ENCODE assay signal across 13 cellular contexts in the genomic region with DNA sequence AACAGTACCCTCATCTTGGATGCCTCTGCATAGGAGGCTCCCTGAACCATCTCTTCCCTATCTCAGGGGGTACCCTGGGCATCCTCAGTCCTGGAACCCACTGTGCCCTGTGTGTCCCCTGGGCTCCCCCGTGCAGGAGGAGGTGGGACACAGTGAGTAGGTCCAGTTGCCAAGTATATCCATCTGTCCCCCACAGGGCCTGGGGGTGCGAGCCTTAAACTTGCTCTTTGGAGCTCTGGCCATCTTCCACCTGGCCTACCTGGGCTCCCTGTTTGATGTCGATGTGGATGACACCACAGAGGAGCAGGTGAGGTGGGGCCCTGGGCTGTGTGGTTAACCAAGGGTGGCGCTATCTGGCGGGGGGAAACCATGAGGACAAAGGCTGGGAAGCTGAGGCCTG. TPM values are rescaled to one million over a fixed set of nuclear protein-coding genes. Genes with fewer than 3 reads are reported as not detected.
DNase-seq lines count a peak whose midpoint lies in the region; ATAC-seq and TF ChIP-seq lines count a peak whose summit lies in the region.
"Had no signal": no experiment of that assay in that cellular context is flagged by ENCODE, and none has a peak within 500 bp of the region (broad histone marks: within the 10 kb centered on the region; RNA-seq: fewer than 3 reads in every experiment).

No MANE protein-coding gene starts in this region.

- peak overlapping the region; percentile 30 for H3K27ac Mint-ChIP-seq in activated CD8-positive, alpha-beta memory T cell treated with anti-CD3 and anti-CD28 coated beads, Interleukin-2, amount 10 ng/mL, durations not matched to agents 7 days and 5 days
- peak overlapping the region; percentile 19 to 82 for H3K27ac Mint-ChIP-seq in stimulated activated naive CD8-positive, alpha-beta T cell treated with anti-CD3 and anti-CD28 coated beads, Interleukin-15, amount 100 ng/mL, for 72 hours
- H3K27ac Mint-ChIP-seq: B cell; CD8-positive, alpha-beta T cell; H9 had no signal

- H3K9me3 Mint-ChIP-seq in activated CD8-positive, alpha-beta memory T cell treated with anti-CD3 and anti-CD28 coated beads, Interleukin-2, amount 10 ng/mL, durations not matched to agents 7 days and 5 days (ENCODE audit: low read depth) = no peaks in the 10 kb centered on the region
- no peaks in the 10 kb centered on the region for H3K9me3 Mint-ChIP-seq in stimulated activated naive CD8-positive, alpha-beta T cell treated with anti-CD3 and anti-CD28 coated beads, Interleukin-15, amount 100 ng/mL, for 72 hours
- H3K9me3 Mint-ChIP-seq: CD8-positive, alpha-beta T cell had no signal

- H3K27me3 Mint-ChIP-seq in activated CD8-positive, alpha-beta memory T cell treated with anti-CD3 and anti-CD28 coated beads, Interleukin-2, amount 10 ng/mL, durations not matched to agents 7 days and 5 days = no peaks in the 10 kb centered on the region
- no peaks in the 10 kb centered on the region for H3K27me3 Mint-ChIP-seq in stimulated activated naive CD8-positive, alpha-beta T cell treated with anti-CD3 and anti-CD28 coated beads, Interleukin-15, amount 100 ng/mL, for 72 hours
- H3K27me3 Mint-ChIP-seq: B cell had no signal

- H3K36me3 Mint-ChIP-seq in activated CD8-positive, alpha-beta memory T cell treated with anti-CD3 and anti-CD28 coated beads, Interleukin-2, amount 10 ng/mL, durations not matched to agents 7 days and 5 days = peaks cover 13% of the 10 kb centered on the region

- POLR2A ChIA-PET in HEK293T (lab: Yijun Ruan, JAX) = no interaction called here

- H3K4me1 Mint-ChIP-seq in activated CD8-positive, alpha-beta memory T cell treated with anti-CD3 and anti-CD28 coated beads, Interleukin-2, amount 10 ng/mL, durations not matched to agents 7 days and 5 days = peaks cover 33% of the 10 kb centered on the region
- H3K4me1 Mint-ChIP-seq in stimulated activated naive CD8-positive, alpha-beta T cell treated with anti-CD3 and anti-CD28 coated beads, Interleukin-15, amount 100 ng/mL, for 72 hours = peaks cover 39% of the 10 kb centered on the region

- intact Hi-C loops in posterior vena cava (cut with DNase I) = loop anchor here in 1 of 2 donors (5.0 kb wide), 1 partner anchor 560 kb away; no protein-coding TSS in a partner anchor

- CTCF ChIA-PET in activated CD8-positive, alpha-beta memory T cell treated with anti-CD3 and anti-CD28 coated beads, Interleukin-2, amount 10 ng/mL, durations not matched to agents 7 days and 5 days (lab: Charles Lee) = interaction anchor here (0.7 kb wide), 1 partner anchor 43 kb away, joined by 3 read pairs; no protein-coding TSS in a partner anchor
- CTCF ChIA-PET in HEK293T (lab: Yijun Ruan, JAX) = no interaction called here

- ATAC-seq in activated CD8-positive, alpha-beta memory T cell treated with anti-CD3 and anti-CD28 coated beads, Interleukin-2, amount 10 ng/mL, durations not matched to agents 7 days and 5 days = no peak
- no peak for ATAC-seq in stimulated activated naive CD8-positive, alpha-beta T cell treated with anti-CD3 and anti-CD28 coated beads, Interleukin-15, amount 100 ng/mL, for 72 hours
- ATAC-seq in stimulated activated naive CD8-positive, alpha-beta T cell treated with anti-CD3 and anti-CD28 coated beads, Interleukin-15, Interleukin-2, amounts not matched to agents 100 U/mL and 50 U/mL, for 24 hours = no peak
- ATAC-seq: CD8-positive, alpha-beta T cell; HepG2 had no signal

- H3K4me3 Mint-ChIP-seq in activated CD8-positive, alpha-beta memory T cell treated with anti-CD3 and anti-CD28 coated beads, Interleukin-2, amount 10 ng/mL, durations not matched to agents 7 days and 5 days = no peak overlapping the region
- no peak overlapping the region for H3K4me3 Mint-ChIP-seq in stimulated activated naive CD8-positive, alpha-beta T cell treated with anti-CD3 and anti-CD28 coated beads, Interleukin-15, amount 100 ng/mL, for 72 hours
- H3K4me3 Mint-ChIP-seq: B cell; CD8-positive, alpha-beta T cell; H9 had no signal

- DNase-seq in activated CD8-positive, alpha-beta memory T cell treated with anti-CD3 and anti-CD28 coated beads, Interleukin-2, amount 10 ng/mL, durations not matched to agents 7 days and 5 days = no peak
- DNase-seq in activated CD8-positive, alpha-beta memory T cell treated with anti-CD3 and anti-CD28 coated beads, Interleukin-2, amount 50 U/mL, for 48 hours = no peak
- DNase-seq in stimulated activated naive CD8-positive, alpha-beta T cell treated with anti-CD3 and anti-CD28 coated beads, Interleukin-15, amount 100 ng/mL, for 72 hours = no peak
- DNase-seq in stimulated activated naive CD8-positive, alpha-beta T cell treated with anti-CD3 and anti-CD28 coated beads, Interleukin-15, Interleukin-2, amounts not matched to agents 100 U/mL and 50 U/mL, for 24 hours = no peak
- peak; percentile 65 for DNase-seq in posterior vena cava (ENCODE audit: low spot score)
- DNase-seq in HEK293T (ENCODE audit: extremely low spot score) = no peak
- DNase-seq: Calu3; CD8-positive, alpha-beta T cell; DMS79 treated with DMSO at 0.1 percent for 48 hours; GF-D8; H9 had no signal

TF ChIP-seq in HEK293T, 16 proteins besides CTCF, POLR2A, EP300 and RAD21:
- TF ChIP-seq ELF4 (IDR thresholded peaks at IDR 0.05) (no peak), TARDBP (IDR thresholded peaks at IDR 0.05) (no peak), BHLHE40 (IDR thresholded peaks at IDR 0.05; ENCODE audit: borderline replicate concordance) (no peak), FOXA1 (IDR thresholded peaks at IDR 0.05) (no peak), FOXK2 (IDR thresholded peaks at IDR 0.05) (no peak)

RNA-seq across cellular contexts. Expression of a gene that starts 4.6 kb away (rescaled TPM):
- total RNA-seq in activated CD8-positive, alpha-beta memory T cell treated with anti-CD3 and anti-CD28 coated beads, Interleukin-2, amount 10 ng/mL, durations not matched to agents 7 days and 5 days = 100 to 1,000 TPM; 359 to 395 TPM
- 10 to 100 TPM; 15.0 to 22.1 TPM for total RNA-seq in posterior vena cava

RNA-seq across cellular contexts. Expression of a gene that starts 8.2 kb away (rescaled TPM):
- total RNA-seq in activated CD8-positive, alpha-beta memory T cell treated with anti-CD3 and anti-CD28 coated beads, Interleukin-2, amount 10 ng/mL, durations not matched to agents 7 days and 5 days = 10 to 100 TPM; 22.4 to 25.7 TPM
- total RNA-seq in posterior vena cava = 10 to 100 TPM in 1 of 2 donors, 1 to 10 TPM in 1; 8.7 to 12.1 TPM

RNA-seq across cellular contexts. Expression of a gene that starts 22.5 kb away (rescaled TPM):
- 10 to 100 TPM; 23.2 to 26.3 TPM for total RNA-seq in activated CD8-positive, alpha-beta memory T cell treated with anti-CD3 and anti-CD28 coated beads, Interleukin-2, amount 10 ng/mL, durations not matched to agents 7 days and 5 days
- 10 to 100 TPM; 13.0 to 15.0 TPM for total RNA-seq in posterior vena cava

RNA-seq across cellular contexts. Expression of a gene that starts 41.0 kb away (rescaled TPM):
- total RNA-seq in activated CD8-positive, alpha-beta memory T cell treated with anti-CD3 and anti-CD28 coated beads, Interleukin-2, amount 10 ng/mL, durations not matched to agents 7 days and 5 days = 10 to 100 TPM; 72.7 to 75.4 TPM
- total RNA-seq in posterior vena cava = 10 to 100 TPM; 30.3 to 37.2 TPM

RNA-seq across cellular contexts. Expression of a gene that starts 46.9 kb away (rescaled TPM):
- total RNA-seq in activated CD8-positive, alpha-beta memory T cell treated with anti-CD3 and anti-CD28 coated beads, Interleukin-2, amount 10 ng/mL, durations not matched to agents 7 days and 5 days = 100 to 1,000 TPM in 1 of 2 experiments, 10 to 100 TPM in 1; 93.9 to 123 TPM
- 10 to 100 TPM in 1 of 2 donors, 1 to 10 TPM in 1; 9.2 to 11.2 TPM for total RNA-seq in posterior vena cava

Comparison
In these comparisons a context has a peak if more than half of its experiments do, and no peak if none do; other contexts are left out.
1. RNA of a gene that starts 4.6 kb away (total RNA-seq): 359 to 395 TPM in activated CD8-positive, alpha-beta memory T cell treated with anti-CD3 and anti-CD28 coated beads, Interleukin-2, amount 10 ng/mL, durations not matched to agents 7 days and 5 days; 15.0 to 22.1 TPM in posterior vena cava; every median in the first group is over 10 times any median in the second.